Comparison of ENCODE assay signal across 15 cellular contexts in genomic region chr17:35148144-35148543, GRCh38. TPM values are rescaled to one million over a fixed set of nuclear protein-coding genes. Genes with fewer than 3 reads are reported as not detected.
"Had no signal": no experiment of that assay in that cellular context is flagged by ENCODE, and none has a peak within 500 bp of the region (broad histone marks: within the 10 kb centered on the region; RNA-seq: fewer than 3 reads in every experiment).

No MANE protein-coding gene starts in this region.

- H3K4me3 ChIP-seq: ascending aorta, SJCRH30, tibial artery had no signal

- H3K36me3 ChIP-seq: ascending aorta, SJCRH30, tibial artery had no signal

- H3K27ac ChIP-seq: ascending aorta, SJCRH30, tibial artery had no signal

- H3K9me3 ChIP-seq: ascending aorta, SJCRH30, tibial artery had no signal

- FAIRE-seq: bronchial epithelial cell, small intestine had no signal

- H3K27me3 ChIP-seq: ascending aorta had no signal

- DNase-seq: activated CD4-positive, alpha-beta memory T cell treated with anti-CD3 and anti-CD28 coated beads for 36 hours; activated naive CD8-positive, alpha-beta T cell treated with anti-CD3 and anti-CD28 coated beads, Interleukin-2, amount 10 ng/mL, durations not matched to agents 7 days and 5 days; activated T-cell treated with anti-CD3 and anti-CD28 coated beads, Interleukin-2, amount 50 U/mL, for 72 hours; immature natural killer cell; mammary epithelial cell; small intestine; tibial artery had no signal

- H3K4me1 ChIP-seq: ascending aorta, tibial artery had no signal

- ATAC-seq: activated T-cell treated with anti-CD3 and anti-CD28 coated beads, Interleukin-2, amount 50 U/mL, for 72 hours; natural killer cell treated with Interleukin-12 subunit alpha and Interleukin-12 subunit beta and Interleukin-15 and Interleukin-18, amount 100 ng/mL, for 72 hours had no signal

RNA-seq across cellular contexts. Expression of gene UNC45B, which starts 0.5 kb away (rescaled TPM):
- total RNA-seq: ascending aorta, bronchial epithelial cell, pulmonary artery endothelial cell had no signal
- polyA plus RNA-seq: small intestine had no signal

RNA-seq across cellular contexts. Expression of gene FNDC8, which starts 26.7 kb away (rescaled TPM):
- total RNA-seq: activated CD4-positive, alpha-beta memory T cell treated with anti-CD3 and anti-CD28 coated beads for 36 hours; activated naive CD8-positive, alpha-beta T cell treated with anti-CD3 and anti-CD28 coated beads, Interleukin-2, amount 10 ng/mL, durations not matched to agents 7 days and 5 days; activated T-cell treated with anti-CD3 and anti-CD28 coated beads, Interleukin-2, amount 50 U/mL, for 72 hours; ascending aorta; bronchial epithelial cell; mammary epithelial cell; mononuclear cell; natural killer cell treated with Interleukin-12 subunit alpha and Interleukin-12 subunit beta and Interleukin-15 and Interleukin-18, amount 100 ng/mL, for 72 hours; omental fat pad; pulmonary artery endothelial cell; SJCRH30; T-helper 2 cell treated with Interferon-gamma antibody and Interleukin-4, amounts not matched to agents 100 ng/mL and 5 ng/mL, for 36 hours had no signal
- polyA plus RNA-seq: immature natural killer cell, mammary epithelial cell, small intestine had no signal

RNA-seq across cellular contexts. Expression of gene SLC35G3, which starts 46.0 kb away (rescaled TPM):
- total RNA-seq: activated CD4-positive, alpha-beta memory T cell treated with anti-CD3 and anti-CD28 coated beads for 36 hours; activated naive CD8-positive, alpha-beta T cell treated with anti-CD3 and anti-CD28 coated beads, Interleukin-2, amount 10 ng/mL, durations not matched to agents 7 days and 5 days; activated T-cell treated with anti-CD3 and anti-CD28 coated beads, Interleukin-2, amount 50 U/mL, for 72 hours; ascending aorta; bronchial epithelial cell; mammary epithelial cell; mononuclear cell; natural killer cell treated with Interleukin-12 subunit alpha and Interleukin-12 subunit beta and Interleukin-15 and Interleukin-18, amount 100 ng/mL, for 72 hours; omental fat pad; pulmonary artery endothelial cell; SJCRH30; T-helper 2 cell treated with Interferon-gamma antibody and Interleukin-4, amounts not matched to agents 100 ng/mL and 5 ng/mL, for 36 hours had no signal
- polyA plus RNA-seq: immature natural killer cell, mammary epithelial cell had no signal
